In genomic region chr18:38241216-38241615, GRCh38 we compare ENCODE assay signal across 18 cellular contexts.
DNase-seq lines count a peak whose midpoint lies in the region; FAIRE-seq and TF ChIP-seq lines count a peak whose summit lies in the region.
"Had no signal": no experiment of that assay in that cellular context is flagged by ENCODE, and none has a peak within 500 bp of the region (broad histone marks: within the 10 kb centered on the region; RNA-seq: fewer than 3 reads in every experiment).

No MANE protein-coding gene starts in this region.

- FAIRE-seq in RCC 7860 (lab: Jason Lieb, UNC), result no peak
- FAIRE-seq: G401.6, GM12878, H1, K562 had no signal

- POLR2A ChIA-PET in OCI-LY7 (lab: Charles Lee), result interaction anchor here (0.5 kb wide), 1 partner anchor 372 kb away, joined by 4 read pairs; no protein-coding TSS in a partner anchor

- dilution Hi-C loops in mammary epithelial cell (cut with HindIII; ENCODE audit: low sequenced_read_pairs), result no loop called here

- intact Hi-C loops in mammary epithelial cell (cut with micrococcal nuclease) (loop anchor here (5.0 kb wide), 1 partner anchor 66 kb away; no protein-coding TSS in a partner anchor), OCI-LY7 (cut with micrococcal nuclease; ENCODE audit: unreplicated experiment) (no loop called here)

- in situ Hi-C loops in mammary epithelial cell (cut with MboI; ENCODE audit: low sequenced_read_pairs in 2 of 2), result no loop called here

- no peaks in the 10 kb centered on the region for H3K9me2 ChIP-seq in OCI-LY7 (ENCODE audit: insufficient read depth, low read length)

- H3K79me2 ChIP-seq in mammary epithelial cell (ENCODE audit: insufficient read depth, low read length) (no peaks in the 10 kb centered on the region), OCI-LY7 (ENCODE audit: insufficient read depth, low read depth, low read length) (no peaks in the 10 kb centered on the region)

- BruUV-seq in mammary epithelial cell (replicated peaks; lab: Mats Ljungman, UMichigan), result no TSS peak
- BruUV-seq in OCI-LY7 (replicated peaks; lab: Mats Ljungman, UMichigan), result no TSS peak

- no peaks in the 10 kb centered on the region for H3K9me3 ChIP-seq in mammary epithelial cell (replicated peaks; ENCODE audit: insufficient read depth, low read length)
- no peaks in the 10 kb centered on the region for H3K9me3 ChIP-seq in OCI-LY7 (ENCODE audit: low read length)
- H3K9me3 ChIP-seq: SJCRH30 had no signal

- H2AFZ ChIP-seq in mammary epithelial cell (ENCODE audit: low read depth, low read length) (peak overlapping the region; percentile 32), OCI-LY7 (ENCODE audit: low read length) (no peak overlapping the region)

- no peak overlapping the region for H3K9ac ChIP-seq in mammary epithelial cell (ENCODE audit: insufficient read depth, low read length)

- H3K36me3 ChIP-seq in mammary epithelial cell (ENCODE audit: insufficient read depth, low read length) (no peaks in the 10 kb centered on the region), OCI-LY7 (ENCODE audit: insufficient read depth, low read length) (no peaks in the 10 kb centered on the region)
- H3K36me3 ChIP-seq: SJCRH30 had no signal

- 98% methylated on average over 6 of the region's 6 CpGs for WGBS in mammary epithelial cell (ENCODE audit: low coverage, missing lambda C conversion rate)

- H3K4me3 ChIP-seq in mammary epithelial cell (replicated peaks in 1 of 3; ENCODE audit: insufficient read depth in 1 of 3, low read depth in 2 of 3, low read length in 3 of 3) (no peak overlapping the region), OCI-LY7 (ENCODE audit: low read depth, low read length, poor library complexity, severe bottlenecking) (no peak overlapping the region)
- H3K4me3 ChIP-seq: GM12878, K562, SJCRH30 had no signal

- peak; percentile 50 for DNase-seq in RCC 7860 (ENCODE audit: low spot score)
- DNase-seq in mammary epithelial cell, result peak; percentile 54
- peak; percentile 20 for DNase-seq in iris pigment epithelial cell (ENCODE audit: low read depth)
- DNase-seq in DMS 273 treated with DMSO at 0.1 percent for 48 hours (lab: John Stamatoyannopoulos, UW), result no peak
- no peak for DNase-seq in OCI-LY7 (ENCODE audit: low spot score)
- DNase-seq in globus pallidus (ENCODE audit: low spot score), result no peak
- no peak for DNase-seq in amniotic stem cell (lab: John Stamatoyannopoulos, UW)
- DNase-seq: MV-4-11, NCI-H1417 treated with DMSO at 0.1 percent for 48 hours, NCI-H1930, NCI-H345, NCI-H524 treated with DMSO at 0.1 percent for 48 hours, PC-3 had no signal

- H3K27ac ChIP-seq in mammary epithelial cell (ENCODE audit: insufficient read depth, low read depth, low read length) (peak overlapping the region; percentile 77), OCI-LY7 (ENCODE audit: low read depth, low read length, poor library complexity, severe bottlenecking) (no peak overlapping the region)
- H3K27ac ChIP-seq: SJCRH30 had no signal

- TF ChIP-seq CTCF in mammary epithelial cell (conservative IDR thresholded peaks at IDR 0.05 in 1 of 2, IDR thresholded peaks at IDR 0.05 in 1 of 2; ENCODE audit: extremely low read depth in 1 of 2, insufficient read depth in 1 of 2, low read depth in 1 of 2, low read length in 2 of 2), result no peak
- TF ChIP-seq CTCF in OCI-LY7 (conservative IDR thresholded peaks at IDR 0.05; ENCODE audit: low read length), result no peak

- H3K27me3 ChIP-seq in mammary epithelial cell (ENCODE audit: insufficient read depth, low read length), result no peaks in the 10 kb centered on the region
- H3K27me3 ChIP-seq: SJCRH30 had no signal

- H3K4me2 ChIP-seq in mammary epithelial cell (ENCODE audit: insufficient read depth, low read depth, low read length) (no peak overlapping the region), OCI-LY7 (ENCODE audit: low read length) (no peak overlapping the region)

- H3K4me1 ChIP-seq in mammary epithelial cell (ENCODE audit: insufficient read depth, low read length), result peaks cover 26% of the 10 kb centered on the region
- no peaks in the 10 kb centered on the region for H3K4me1 ChIP-seq in OCI-LY7 (ENCODE audit: insufficient read depth, low read length, poor library complexity, severe bottlenecking)
- H3K4me1 ChIP-seq: SJCRH30 had no signal

- CTCF ChIA-PET in mammary epithelial cell (lab: Charles Lee; ENCODE audit: low non-redundant PET) (no interaction called here), OCI-LY7 (lab: Charles Lee; ENCODE audit: unreplicated experiment) (no interaction called here)

- H4K20me1 ChIP-seq in mammary epithelial cell (ENCODE audit: insufficient read depth, low read length), result no peaks in the 10 kb centered on the region
- no peaks in the 10 kb centered on the region for H4K20me1 ChIP-seq in OCI-LY7 (ENCODE audit: insufficient read depth, low read length)

Comparison
In these comparisons a context has a peak if more than half of its experiments do, and no peak if none do; other contexts are left out.
1. DNase-seq: peak in RCC 7860 (single experiment), mammary epithelial cell (single experiment) and iris pigment epithelial cell (single experiment); none in DMS 273 treated with DMSO at 0.1 percent for 48 hours (single experiment), OCI-LY7 (single experiment), globus pallidus (single experiment) and amniotic stem cell (single experiment).